In the genomic region with DNA sequence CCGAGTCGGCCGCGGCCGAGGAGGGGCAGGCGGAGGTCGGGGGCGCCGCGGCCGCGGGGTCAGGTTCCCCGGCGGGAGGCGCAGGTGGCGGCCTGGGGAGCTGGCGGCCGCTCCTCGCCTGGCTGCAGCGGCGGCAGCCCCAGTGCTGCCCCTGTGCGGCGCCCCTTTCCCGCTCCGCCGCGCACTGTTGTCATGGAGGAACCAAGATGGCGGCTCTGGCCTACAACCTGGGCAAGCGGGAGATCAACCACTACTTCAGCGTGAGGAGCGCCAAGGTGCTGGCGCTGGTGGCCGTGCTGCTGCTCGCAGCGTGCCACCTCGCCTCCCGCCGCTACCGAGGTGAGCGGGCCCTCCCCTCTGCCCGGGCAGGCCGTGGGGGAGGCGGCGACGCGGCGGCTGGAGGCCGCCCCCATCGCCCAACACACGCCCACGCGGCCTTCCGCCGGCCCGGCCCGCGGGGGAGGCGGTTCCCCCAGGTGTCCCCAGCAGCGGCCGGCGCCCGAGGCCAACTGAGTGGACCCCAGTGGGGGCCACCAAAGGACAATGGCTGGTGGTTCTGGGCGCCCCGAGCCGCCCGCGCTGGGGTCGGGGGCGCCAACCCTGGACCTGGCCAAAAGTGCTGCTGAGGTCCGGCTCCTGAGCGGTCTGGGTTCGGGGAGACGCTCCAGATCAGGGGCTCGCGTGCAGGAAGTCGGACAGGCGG, we compare ENCODE assay signal across 1 cellular context.
TF ChIP-seq lines count a peak whose summit lies in the region.

No MANE protein-coding gene starts in this region.

TF ChIP-seq in K562, 482 proteins besides CTCF, POLR2A, EP300 and RAD21 (continued from another document and continues in another):
- no peak for TF ChIP-seq ZBTB26 (CRISPR knock-in tag; IDR thresholded peaks at IDR 0.05)
- TF ChIP-seq ZNF124 (CRISPR knock-in tag; IDR thresholded peaks at IDR 0.05) = no peak
- TF ChIP-seq, protein P1, sequence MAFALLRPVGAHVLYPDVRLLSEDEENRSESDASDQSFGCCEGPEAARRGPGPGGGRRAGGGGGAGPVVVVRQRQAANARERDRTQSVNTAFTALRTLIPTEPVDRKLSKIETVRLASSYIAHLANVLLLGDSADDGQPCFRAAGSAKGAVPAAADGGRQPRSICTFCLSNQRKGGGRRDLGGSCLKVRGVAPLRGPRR (CRISPR knock-in tag; IDR thresholded peaks at IDR 0.05) = no peak
- TF ChIP-seq BCL6 (CRISPR knock-in tag; IDR thresholded peaks at IDR 0.05) = no peak
- no peak for TF ChIP-seq ZNF143 (CRISPR knock-in tag; IDR thresholded peaks at IDR 0.05)
- no peak for TF ChIP-seq STAT6 (CRISPR knock-in tag; IDR thresholded peaks at IDR 0.05)
- TF ChIP-seq PHF8 (IDR thresholded peaks at IDR 0.05; ENCODE audit: borderline replicate concordance, low read length) = peak; percentile 97
- TF ChIP-seq CREM (IDR thresholded peaks at IDR 0.05; ENCODE audit: low read depth) = peak; percentile 68
- no peak for TF ChIP-seq NCOA4 (IDR thresholded peaks at IDR 0.05; ENCODE audit: partially characterized antibody)
- TF ChIP-seq MYNN (IDR thresholded peaks at IDR 0.05) = no peak
- TF ChIP-seq MYNN (CRISPR knock-in tag; IDR thresholded peaks at IDR 0.05) = no peak
- TF ChIP-seq HDAC3 (IDR thresholded peaks at IDR 0.05; ENCODE audit: borderline replicate concordance, partially characterized antibody) = no peak
- no peak for TF ChIP-seq HBP1 (CRISPR knock-in tag; IDR thresholded peaks at IDR 0.05)
- no peak for TF ChIP-seq CEBPG (CRISPR knock-in tag; IDR thresholded peaks at IDR 0.05)
- TF ChIP-seq CEBPG (tag; conservative IDR thresholded peaks at IDR 0.05 in 1 of 2, IDR thresholded peaks at IDR 0.05 in 1 of 2) = no peak
- TF ChIP-seq CBFA2T2 (conservative IDR thresholded peaks at IDR 0.05) = no peak
- TF ChIP-seq STAT5A (IDR thresholded peaks at IDR 0.05; ENCODE audit: borderline replicate concordance, low read length) = no peak; the same call in 1 of the 2 replicates
- peak; percentile 89 for TF ChIP-seq VEZF1 (CRISPR knock-in tag; IDR thresholded peaks at IDR 0.05)
- no peak for TF ChIP-seq HEY1 (CRISPR knock-in tag; IDR thresholded peaks at IDR 0.05; ENCODE audit: borderline replicate concordance)
- peak; percentile 27; the same call in 1 of the 2 replicates for TF ChIP-seq KLF16 (IDR thresholded peaks at IDR 0.05)
- TF ChIP-seq KLF1 (tag; IDR thresholded peaks at IDR 0.05) = 0 out of 2 replicates have a peak, but pooled peaks have one; percentile 10
- no peak for TF ChIP-seq POLR3G (IDR thresholded peaks at IDR 0.05; ENCODE audit: extremely low read depth, insufficient read length, insufficient replicate concordance)
- peak; percentile 62; the same call in 1 of the 2 replicates for TF ChIP-seq GATAD2B (IDR thresholded peaks at IDR 0.05; ENCODE audit: borderline replicate concordance)
- no peak for TF ChIP-seq ELF2 (CRISPR knock-in tag; IDR thresholded peaks at IDR 0.05)
- peak in 1 of 2 experiments; percentile 13; a peak in 1 of 4 replicates for TF ChIP-seq HDAC1 (IDR thresholded peaks at IDR 0.05)
- TF ChIP-seq TRIM28 (IDR thresholded peaks at IDR 0.05) = no peak
- TF ChIP-seq CBFA2T3 (IDR thresholded peaks at IDR 0.05) = 0 out of 2 replicates have a peak, but pooled peaks have one; percentile 10
- no peak for TF ChIP-seq ESRRB (CRISPR knock-in tag; IDR thresholded peaks at IDR 0.05; ENCODE audit: borderline replicate concordance)
- TF ChIP-seq BRD4 (IDR thresholded peaks at IDR 0.05) = peak; percentile 84
- no peak for TF ChIP-seq ZNF695 (CRISPR knock-in tag; IDR thresholded peaks at IDR 0.05)
- TF ChIP-seq MTA1 (IDR thresholded peaks at IDR 0.05; ENCODE audit: borderline replicate concordance) = no peak
- TF ChIP-seq JUN (IDR thresholded peaks at IDR 0.05; ENCODE audit: borderline replicate concordance, low read depth, low read length) = no peak
- 0 out of 2 replicates have a peak, but pooled peaks have one; percentile 24 for TF ChIP-seq JUN (CRISPR knock-in tag; IDR thresholded peaks at IDR 0.05; ENCODE audit: borderline replicate concordance)
- no peak for TF ChIP-seq CSDE1 (IDR thresholded peaks at IDR 0.05)
- TF ChIP-seq ZC3H11A (IDR thresholded peaks at IDR 0.05; ENCODE audit: low read depth, low read length) = no peak
- TF ChIP-seq ZNF212 (CRISPR knock-in tag; IDR thresholded peaks at IDR 0.05) = no peak
- TF ChIP-seq ZNF707 (CRISPR knock-in tag; conservative IDR thresholded peaks at IDR 0.05) = no peak
- no peak for TF ChIP-seq KLF6 (CRISPR knock-in tag; IDR thresholded peaks at IDR 0.05; ENCODE audit: borderline replicate concordance)
- TF ChIP-seq, protein P2, sequence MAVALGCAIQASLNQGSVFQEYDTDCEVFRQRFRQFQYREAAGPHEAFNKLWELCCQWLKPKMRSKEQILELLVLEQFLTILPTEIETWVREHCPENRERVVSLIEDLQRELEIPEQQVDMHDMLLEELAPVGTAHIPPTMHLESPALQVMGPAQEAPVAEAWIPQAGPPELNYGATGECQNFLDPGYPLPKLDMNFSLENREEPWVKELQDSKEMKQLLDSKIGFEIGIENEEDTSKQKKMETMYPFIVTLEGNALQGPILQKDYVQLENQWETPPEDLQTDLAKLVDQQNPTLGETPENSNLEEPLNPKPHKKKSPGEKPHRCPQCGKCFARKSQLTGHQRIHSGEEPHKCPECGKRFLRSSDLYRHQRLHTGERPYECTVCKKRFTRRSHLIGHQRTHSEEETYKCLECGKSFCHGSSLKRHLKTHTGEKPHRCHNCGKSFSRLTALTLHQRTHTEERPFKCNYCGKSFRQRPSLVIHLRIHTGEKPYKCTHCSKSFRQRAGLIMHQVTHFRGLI (CRISPR knock-in tag; IDR thresholded peaks at IDR 0.05) = no peak
- no peak for TF ChIP-seq CCAR2 (IDR thresholded peaks at IDR 0.05; ENCODE audit: low read depth, low read length)
- no peak for TF ChIP-seq PTRF (tag; IDR thresholded peaks at IDR 0.05)
- TF ChIP-seq, protein P3, sequence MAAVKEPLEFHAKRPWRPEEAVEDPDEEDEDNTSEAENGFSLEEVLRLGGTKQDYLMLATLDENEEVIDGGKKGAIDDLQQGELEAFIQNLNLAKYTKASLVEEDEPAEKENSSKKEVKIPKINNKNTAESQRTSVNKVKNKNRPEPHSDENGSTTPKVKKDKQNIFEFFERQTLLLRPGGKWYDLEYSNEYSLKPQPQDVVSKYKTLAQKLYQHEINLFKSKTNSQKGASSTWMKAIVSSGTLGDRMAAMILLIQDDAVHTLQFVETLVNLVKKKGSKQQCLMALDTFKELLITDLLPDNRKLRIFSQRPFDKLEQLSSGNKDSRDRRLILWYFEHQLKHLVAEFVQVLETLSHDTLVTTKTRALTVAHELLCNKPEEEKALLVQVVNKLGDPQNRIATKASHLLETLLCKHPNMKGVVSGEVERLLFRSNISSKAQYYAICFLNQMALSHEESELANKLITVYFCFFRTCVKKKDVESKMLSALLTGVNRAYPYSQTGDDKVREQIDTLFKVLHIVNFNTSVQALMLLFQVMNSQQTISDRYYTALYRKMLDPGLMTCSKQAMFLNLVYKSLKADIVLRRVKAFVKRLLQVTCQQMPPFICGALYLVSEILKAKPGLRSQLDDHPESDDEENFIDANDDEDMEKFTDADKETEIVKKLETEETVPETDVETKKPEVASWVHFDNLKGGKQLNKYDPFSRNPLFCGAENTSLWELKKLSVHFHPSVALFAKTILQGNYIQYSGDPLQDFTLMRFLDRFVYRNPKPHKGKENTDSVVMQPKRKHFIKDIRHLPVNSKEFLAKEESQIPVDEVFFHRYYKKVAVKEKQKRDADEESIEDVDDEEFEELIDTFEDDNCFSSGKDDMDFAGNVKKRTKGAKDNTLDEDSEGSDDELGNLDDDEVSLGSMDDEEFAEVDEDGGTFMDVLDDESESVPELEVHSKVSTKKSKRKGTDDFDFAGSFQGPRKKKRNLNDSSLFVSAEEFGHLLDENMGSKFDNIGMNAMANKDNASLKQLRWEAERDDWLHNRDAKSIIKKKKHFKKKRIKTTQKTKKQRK (IDR thresholded peaks at IDR 0.05; ENCODE audit: borderline replicate concordance, low read depth, low read length) = no peak
- TF ChIP-seq CBX1 (IDR thresholded peaks at IDR 0.05; ENCODE audit: low read depth) = peak; percentile 50; the same call in 1 of the 2 replicates
- no peak for TF ChIP-seq DPF2 (IDR thresholded peaks at IDR 0.05)
- TF ChIP-seq ELF4 (CRISPR knock-in tag; IDR thresholded peaks at IDR 0.05) = no peak
- TF ChIP-seq ZNF561 (CRISPR knock-in tag; conservative IDR thresholded peaks at IDR 0.05) = no peak
- no peak for TF ChIP-seq ZNF408 (CRISPR knock-in tag; IDR thresholded peaks at IDR 0.05; ENCODE audit: low read depth)
- TF ChIP-seq ASH1L (IDR thresholded peaks at IDR 0.05; ENCODE audit: borderline replicate concordance, low read depth, partially characterized antibody) = no peak
- TF ChIP-seq, protein P4, sequence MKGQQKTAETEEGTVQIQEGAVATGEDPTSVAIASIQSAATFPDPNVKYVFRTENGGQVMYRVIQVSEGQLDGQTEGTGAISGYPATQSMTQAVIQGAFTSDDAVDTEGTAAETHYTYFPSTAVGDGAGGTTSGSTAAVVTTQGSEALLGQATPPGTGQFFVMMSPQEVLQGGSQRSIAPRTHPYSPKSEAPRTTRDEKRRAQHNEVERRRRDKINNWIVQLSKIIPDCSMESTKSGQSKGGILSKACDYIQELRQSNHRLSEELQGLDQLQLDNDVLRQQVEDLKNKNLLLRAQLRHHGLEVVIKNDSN (CRISPR knock-in tag; IDR thresholded peaks at IDR 0.05) = no peak
- TF ChIP-seq, protein P5, sequence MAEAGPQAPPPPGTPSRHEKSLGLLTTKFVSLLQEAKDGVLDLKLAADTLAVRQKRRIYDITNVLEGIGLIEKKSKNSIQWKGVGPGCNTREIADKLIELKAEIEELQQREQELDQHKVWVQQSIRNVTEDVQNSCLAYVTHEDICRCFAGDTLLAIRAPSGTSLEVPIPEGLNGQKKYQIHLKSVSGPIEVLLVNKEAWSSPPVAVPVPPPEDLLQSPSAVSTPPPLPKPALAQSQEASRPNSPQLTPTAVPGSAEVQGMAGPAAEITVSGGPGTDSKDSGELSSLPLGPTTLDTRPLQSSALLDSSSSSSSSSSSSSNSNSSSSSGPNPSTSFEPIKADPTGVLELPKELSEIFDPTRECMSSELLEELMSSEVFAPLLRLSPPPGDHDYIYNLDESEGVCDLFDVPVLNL (CRISPR knock-in tag; IDR thresholded peaks at IDR 0.05; ENCODE audit: low read depth) = peak; percentile 77; the same call in 1 of the 2 replicates
- TF ChIP-seq NFE2L1 (tag; IDR thresholded peaks at IDR 0.05; ENCODE audit: borderline replicate concordance, low read depth) = no peak
- TF ChIP-seq SMAD4 (CRISPR knock-in tag; conservative IDR thresholded peaks at IDR 0.05) = peak; percentile 79
- TF ChIP-seq POLR2G (IDR thresholded peaks at IDR 0.05; ENCODE audit: low read depth, low read length) = peak; percentile 92
- TF ChIP-seq ZNF41 (CRISPR knock-in tag; conservative IDR thresholded peaks at IDR 0.05) = no peak
- TF ChIP-seq HNRNPK (IDR thresholded peaks at IDR 0.05; ENCODE audit: low read depth, low read length, poor library complexity, severe bottlenecking) = no peak
